ENCODE assay signal across 1 cellular context in the genomic region with DNA sequence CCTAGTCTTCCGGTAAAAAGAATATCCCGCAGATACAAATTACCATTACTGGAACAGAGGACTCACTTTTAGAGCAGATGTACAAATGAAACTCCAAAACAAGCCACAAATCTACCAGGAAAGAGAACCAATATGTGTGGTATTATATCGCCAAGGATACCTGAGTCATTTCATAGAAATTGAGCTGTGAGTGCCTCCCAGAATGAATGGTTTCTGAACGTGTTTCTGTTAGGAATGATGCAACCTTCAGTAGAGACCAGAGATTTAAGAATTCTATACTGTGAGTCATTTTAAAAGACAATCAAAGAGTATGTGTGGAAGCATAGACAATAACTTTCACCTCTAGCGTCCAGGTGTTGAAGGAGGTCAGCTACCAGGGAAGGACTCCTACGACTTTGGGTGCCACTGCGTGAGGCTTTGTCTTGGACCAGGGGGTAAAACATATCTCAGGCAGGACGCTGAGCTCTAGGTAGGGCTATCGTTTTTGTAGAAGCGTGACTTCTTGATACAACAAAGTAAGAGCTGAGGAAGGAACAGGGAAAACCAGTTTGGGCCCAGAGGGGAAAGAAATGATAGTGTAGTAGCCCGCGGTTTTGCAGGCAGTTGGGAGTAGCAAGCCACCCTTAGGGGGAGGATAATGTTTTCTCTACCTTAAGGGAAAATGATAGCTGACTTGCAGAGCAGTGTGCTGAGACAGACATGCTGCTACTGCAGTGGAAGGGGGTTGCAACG.
TF ChIP-seq lines count a peak whose summit lies in the region.

No MANE protein-coding gene starts in this region.

TF ChIP-seq in GM23338, 12 proteins besides CTCF, POLR2A, EP300 and RAD21 (continued from another document):
- TF ChIP-seq, protein P1, sequence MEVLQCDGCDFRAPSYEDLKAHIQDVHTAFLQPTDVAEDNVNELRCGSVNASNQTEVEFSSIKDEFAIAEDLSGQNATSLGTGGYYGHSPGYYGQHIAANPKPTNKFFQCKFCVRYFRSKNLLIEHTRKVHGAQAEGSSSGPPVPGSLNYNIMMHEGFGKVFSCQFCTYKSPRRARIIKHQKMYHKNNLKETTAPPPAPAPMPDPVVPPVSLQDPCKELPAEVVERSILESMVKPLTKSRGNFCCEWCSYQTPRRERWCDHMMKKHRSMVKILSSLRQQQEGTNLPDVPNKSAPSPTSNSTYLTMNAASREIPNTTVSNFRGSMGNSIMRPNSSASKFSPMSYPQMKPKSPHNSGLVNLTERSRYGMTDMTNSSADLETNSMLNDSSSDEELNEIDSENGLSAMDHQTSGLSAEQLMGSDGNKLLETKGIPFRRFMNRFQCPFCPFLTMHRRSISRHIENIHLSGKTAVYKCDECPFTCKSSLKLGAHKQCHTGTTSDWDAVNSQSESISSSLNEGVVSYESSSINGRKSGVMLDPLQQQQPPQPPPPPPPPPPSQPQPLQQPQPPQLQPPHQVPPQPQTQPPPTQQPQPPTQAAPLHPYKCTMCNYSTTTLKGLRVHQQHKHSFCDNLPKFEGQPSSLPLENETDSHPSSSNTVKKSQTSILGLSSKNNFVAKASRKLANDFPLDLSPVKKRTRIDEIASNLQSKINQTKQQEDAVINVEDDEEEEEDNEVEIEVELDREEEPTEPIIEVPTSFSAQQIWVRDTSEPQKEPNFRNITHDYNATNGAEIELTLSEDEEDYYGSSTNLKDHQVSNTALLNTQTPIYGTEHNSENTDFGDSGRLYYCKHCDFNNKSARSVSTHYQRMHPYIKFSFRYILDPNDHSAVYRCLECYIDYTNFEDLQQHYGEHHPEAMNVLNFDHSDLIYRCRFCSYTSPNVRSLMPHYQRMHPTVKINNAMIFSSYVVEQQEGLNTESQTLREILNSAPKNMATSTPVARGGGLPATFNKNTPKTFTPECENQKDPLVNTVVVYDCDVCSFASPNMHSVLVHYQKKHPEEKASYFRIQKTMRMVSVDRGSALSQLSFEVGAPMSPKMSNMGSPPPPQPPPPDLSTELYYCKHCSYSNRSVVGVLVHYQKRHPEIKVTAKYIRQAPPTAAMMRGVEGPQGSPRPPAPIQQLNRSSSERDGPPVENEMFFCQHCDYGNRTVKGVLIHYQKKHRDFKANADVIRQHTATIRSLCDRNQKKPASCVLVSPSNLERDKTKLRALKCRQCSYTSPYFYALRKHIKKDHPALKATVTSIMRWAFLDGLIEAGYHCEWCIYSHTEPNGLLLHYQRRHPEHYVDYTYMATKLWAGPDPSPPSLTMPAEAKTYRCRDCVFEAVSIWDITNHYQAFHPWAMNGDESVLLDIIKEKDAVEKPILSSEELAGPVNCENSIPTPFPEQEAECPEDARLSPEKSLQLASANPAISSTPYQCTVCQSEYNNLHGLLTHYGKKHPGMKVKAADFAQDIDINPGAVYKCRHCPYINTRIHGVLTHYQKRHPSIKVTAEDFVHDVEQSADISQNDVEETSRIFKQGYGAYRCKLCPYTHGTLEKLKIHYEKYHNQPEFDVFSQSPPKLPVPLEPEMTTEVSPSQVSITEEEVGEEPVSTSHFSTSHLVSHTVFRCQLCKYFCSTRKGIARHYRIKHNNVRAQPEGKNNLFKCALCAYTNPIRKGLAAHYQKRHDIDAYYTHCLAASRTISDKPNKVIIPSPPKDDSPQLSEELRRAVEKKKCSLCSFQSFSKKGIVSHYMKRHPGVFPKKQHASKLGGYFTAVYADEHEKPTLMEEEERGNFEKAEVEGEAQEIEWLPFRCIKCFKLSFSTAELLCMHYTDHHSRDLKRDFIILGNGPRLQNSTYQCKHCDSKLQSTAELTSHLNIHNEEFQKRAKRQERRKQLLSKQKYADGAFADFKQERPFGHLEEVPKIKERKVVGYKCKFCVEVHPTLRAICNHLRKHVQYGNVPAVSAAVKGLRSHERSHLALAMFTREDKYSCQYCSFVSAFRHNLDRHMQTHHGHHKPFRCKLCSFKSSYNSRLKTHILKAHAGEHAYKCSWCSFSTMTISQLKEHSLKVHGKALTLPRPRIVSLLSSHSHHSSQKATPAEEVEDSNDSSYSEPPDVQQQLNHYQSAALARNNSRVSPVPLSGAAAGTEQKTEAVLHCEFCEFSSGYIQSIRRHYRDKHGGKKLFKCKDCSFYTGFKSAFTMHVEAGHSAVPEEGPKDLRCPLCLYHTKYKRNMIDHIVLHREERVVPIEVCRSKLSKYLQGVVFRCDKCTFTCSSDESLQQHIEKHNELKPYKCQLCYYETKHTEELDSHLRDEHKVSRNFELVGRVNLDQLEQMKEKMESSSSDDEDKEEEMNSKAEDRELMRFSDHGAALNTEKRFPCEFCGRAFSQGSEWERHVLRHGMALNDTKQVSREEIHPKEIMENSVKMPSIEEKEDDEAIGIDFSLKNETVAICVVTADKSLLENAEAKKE (CRISPR knock-in tag; IDR thresholded peaks at IDR 0.05) = no peak
- TF ChIP-seq EZH2 (IDR thresholded peaks at IDR 0.05; ENCODE audit: low read depth, unreplicated experiment) (no peak), NANOG (IDR thresholded peaks at IDR 0.05; ENCODE audit: borderline replicate concordance) (no peak)
- TF ChIP-seq, protein P2, sequence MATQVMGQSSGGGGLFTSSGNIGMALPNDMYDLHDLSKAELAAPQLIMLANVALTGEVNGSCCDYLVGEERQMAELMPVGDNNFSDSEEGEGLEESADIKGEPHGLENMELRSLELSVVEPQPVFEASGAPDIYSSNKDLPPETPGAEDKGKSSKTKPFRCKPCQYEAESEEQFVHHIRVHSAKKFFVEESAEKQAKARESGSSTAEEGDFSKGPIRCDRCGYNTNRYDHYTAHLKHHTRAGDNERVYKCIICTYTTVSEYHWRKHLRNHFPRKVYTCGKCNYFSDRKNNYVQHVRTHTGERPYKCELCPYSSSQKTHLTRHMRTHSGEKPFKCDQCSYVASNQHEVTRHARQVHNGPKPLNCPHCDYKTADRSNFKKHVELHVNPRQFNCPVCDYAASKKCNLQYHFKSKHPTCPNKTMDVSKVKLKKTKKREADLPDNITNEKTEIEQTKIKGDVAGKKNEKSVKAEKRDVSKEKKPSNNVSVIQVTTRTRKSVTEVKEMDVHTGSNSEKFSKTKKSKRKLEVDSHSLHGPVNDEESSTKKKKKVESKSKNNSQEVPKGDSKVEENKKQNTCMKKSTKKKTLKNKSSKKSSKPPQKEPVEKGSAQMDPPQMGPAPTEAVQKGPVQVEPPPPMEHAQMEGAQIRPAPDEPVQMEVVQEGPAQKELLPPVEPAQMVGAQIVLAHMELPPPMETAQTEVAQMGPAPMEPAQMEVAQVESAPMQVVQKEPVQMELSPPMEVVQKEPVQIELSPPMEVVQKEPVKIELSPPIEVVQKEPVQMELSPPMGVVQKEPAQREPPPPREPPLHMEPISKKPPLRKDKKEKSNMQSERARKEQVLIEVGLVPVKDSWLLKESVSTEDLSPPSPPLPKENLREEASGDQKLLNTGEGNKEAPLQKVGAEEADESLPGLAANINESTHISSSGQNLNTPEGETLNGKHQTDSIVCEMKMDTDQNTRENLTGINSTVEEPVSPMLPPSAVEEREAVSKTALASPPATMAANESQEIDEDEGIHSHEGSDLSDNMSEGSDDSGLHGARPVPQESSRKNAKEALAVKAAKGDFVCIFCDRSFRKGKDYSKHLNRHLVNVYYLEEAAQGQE (IDR thresholded peaks at IDR 0.05; ENCODE audit: unreplicated experiment) = no peak
TF ChIP-seq in GM23338: peak in this region for 0.
